In the genomic region with DNA sequence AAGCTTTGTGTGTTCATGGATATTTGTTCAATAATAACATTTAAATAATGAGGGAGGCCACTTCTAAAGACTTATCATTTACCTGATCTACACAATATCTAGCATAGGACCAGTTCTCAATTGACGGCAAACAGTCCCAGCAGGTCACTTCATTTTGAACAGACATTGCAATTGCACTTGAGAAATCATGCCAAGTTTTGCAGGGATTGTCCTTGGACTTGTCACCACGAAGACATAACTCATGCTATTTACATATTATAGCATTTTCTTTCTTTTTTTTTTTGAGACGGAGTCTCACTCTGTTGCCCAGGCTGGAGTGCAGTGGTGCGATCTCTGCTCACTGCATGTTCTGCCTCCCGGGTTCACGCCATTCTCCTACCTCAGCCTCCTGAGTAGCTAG, we compare ENCODE assay signal across 10 cellular contexts.
"Had no signal": no experiment of that assay in that cellular context is flagged by ENCODE, and none has a peak within 500 bp of the region (broad histone marks: within the 10 kb centered on the region; RNA-seq: fewer than 3 reads in every experiment).

No MANE protein-coding gene starts in this region.

- H3K9ac ChIP-seq: GM23248 had no signal

- DNase-seq: GM23248, GOT3, H7, H9, HCEC 1CT, HFFc6 had no signal

- FAIRE-seq: H54 had no signal

- H3K4me3 ChIP-seq: GM23248, GM23338, HAP-1 had no signal

- H3K36me3 ChIP-seq: HAP-1 had no signal

- H2AFZ ChIP-seq: GM23248, GM23338 had no signal

- H3K9me3 ChIP-seq: HAP-1 had no signal

- ATAC-seq: GM23338, HCT116 had no signal

- H3K4me2 ChIP-seq: GM23338 had no signal

- H3K27ac ChIP-seq: GM23248 had no signal

- H3K4me1 ChIP-seq: HAP-1 had no signal
